Comparison of ENCODE assay signal across 8 cellular contexts in the genomic region with DNA sequence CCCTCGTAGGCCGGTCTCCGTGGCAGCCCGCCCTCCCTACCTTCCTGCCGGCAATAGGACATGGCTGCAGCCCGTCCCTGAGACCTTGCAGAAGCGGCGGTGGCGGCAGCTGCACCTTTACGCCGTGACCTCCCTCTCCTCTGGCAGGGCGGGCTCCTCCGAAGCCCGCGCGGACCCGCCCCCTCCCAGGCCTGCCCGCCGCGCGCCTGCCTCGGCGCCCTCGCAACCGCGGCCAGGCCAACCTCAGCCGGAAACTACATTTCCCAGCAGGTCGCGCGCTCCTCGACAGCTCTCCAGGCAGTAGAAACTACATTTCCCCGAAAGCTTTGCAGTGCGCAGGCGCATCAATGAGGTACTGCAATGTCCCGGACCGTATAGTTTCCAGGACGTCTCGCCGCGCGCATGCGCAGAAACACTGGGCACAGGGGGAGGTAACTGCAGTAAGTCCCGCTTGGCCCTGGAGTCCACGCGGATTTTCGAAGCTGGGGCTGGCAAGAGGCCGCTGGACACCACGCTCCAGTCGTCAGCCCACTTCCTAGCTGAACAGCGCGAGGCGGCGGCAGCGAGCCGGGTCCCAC. TPM values are rescaled to one million over a fixed set of nuclear protein-coding genes. Genes with fewer than 3 reads are reported as not detected.
A peak's percentile ranks its signal among the peaks of the same experiment; 100 is the strongest.
DNase-seq lines count a peak whose midpoint lies in the region; ATAC-seq and TF ChIP-seq lines count a peak whose summit lies in the region.

A gene (minus strand): TSS at position 256 of the 578 bp plus-strand sequence. CDS start 194 bp downstream, at position 62.
A gene with protein sequence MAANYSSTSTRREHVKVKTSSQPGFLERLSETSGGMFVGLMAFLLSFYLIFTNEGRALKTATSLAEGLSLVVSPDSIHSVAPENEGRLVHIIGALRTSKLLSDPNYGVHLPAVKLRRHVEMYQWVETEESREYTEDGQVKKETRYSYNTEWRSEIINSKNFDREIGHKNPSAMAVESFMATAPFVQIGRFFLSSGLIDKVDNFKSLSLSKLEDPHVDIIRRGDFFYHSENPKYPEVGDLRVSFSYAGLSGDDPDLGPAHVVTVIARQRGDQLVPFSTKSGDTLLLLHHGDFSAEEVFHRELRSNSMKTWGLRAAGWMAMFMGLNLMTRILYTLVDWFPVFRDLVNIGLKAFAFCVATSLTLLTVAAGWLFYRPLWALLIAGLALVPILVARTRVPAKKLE (plus strand): TSS at position 438 of the 578 bp plus-strand sequence. CDS start 142 bp downstream, outside the sequence.

- no peaks in the 10 kb centered on the region for H3K27me3 Mint-ChIP-seq in activated T-cell treated with anti-CD3 and anti-CD28 coated beads, Interleukin-2, amount 50 U/mL, for 4 hours (ENCODE audit: low read depth)

- ATAC-seq in GM21717 (IDR thresholded peaks at IDR 0.05; ENCODE audit: unreplicated experiment) (peak; percentile 86), esophagus mucosa (peak; percentile 86)
- ATAC-seq in activated T-cell treated with anti-CD3 and anti-CD28 coated beads, Interleukin-2, amount 50 U/mL, for 4 hours = peak; percentile 88 to 91

- peak within 1 kb of the TSS; percentile 94 for H3K27ac ChIP-seq in muscle layer of duodenum (ENCODE audit: low read length)

- peak within 1 kb of the TSS; percentile 97 for H3K4me3 Mint-ChIP-seq in activated T-cell treated with anti-CD3 and anti-CD28 coated beads, Interleukin-2, amount 50 U/mL, for 4 hours

- H3K4me1 Mint-ChIP-seq in activated T-cell treated with anti-CD3 and anti-CD28 coated beads, Interleukin-2, amount 50 U/mL, for 4 hours (ENCODE audit: low read depth) = peaks cover 56% of the 10 kb centered on the region

- peaks cover 18 to 22% of the 10 kb centered on the region in 2 donors for H3K36me3 ChIP-seq in muscle layer of duodenum (ENCODE audit: control insufficient read depth in 1 of 2, insufficient read depth in 2 of 2, low read length in 2 of 2)

- no peaks in the 10 kb centered on the region for H3K27me3 ChIP-seq in muscle layer of duodenum (ENCODE audit: low read depth, low read length)

- H3K9me3 ChIP-seq in muscle layer of duodenum (ENCODE audit: control insufficient read depth in 1 of 2, low read length in 2 of 2) = no peaks in the 10 kb centered on the region

- in situ Hi-C loops in KBM-7 (cut with MboI; ENCODE audit: low pct_unique_long_range_greater_than_20kb, low sequenced_read_pairs) = no loop called here

- peak within 1 kb of the TSS; percentile 88 to 89 for H3K4me3 ChIP-seq in muscle layer of duodenum (ENCODE audit: low read depth in 1 of 2, low read length in 2 of 2)

- peaks cover 45% of the 10 kb centered on the region for H3K36me3 Mint-ChIP-seq in activated T-cell treated with anti-CD3 and anti-CD28 coated beads, Interleukin-2, amount 50 U/mL, for 4 hours (ENCODE audit: insufficient read depth)

- peaks cover 18 to 35% of the 10 kb centered on the region in 2 donors for H3K4me1 ChIP-seq in muscle layer of duodenum (ENCODE audit: control insufficient read depth in 1 of 2, insufficient read depth in 2 of 2, low read length in 2 of 2)

- H3K9me3 Mint-ChIP-seq in activated T-cell treated with anti-CD3 and anti-CD28 coated beads, Interleukin-2, amount 50 U/mL, for 4 hours = no peaks in the 10 kb centered on the region

- DNase-seq in DMS153 treated with DMSO at 0.1 percent for 48 hours (lab: John Stamatoyannopoulos, UW; ENCODE audit: unreplicated experiment) (peak; percentile 73), KBM-7 (peak; percentile 97)
- peak; percentile 97 for DNase-seq in activated T-cell treated with anti-CD3 and anti-CD28 coated beads, Interleukin-2, amount 50 U/mL, for 4 hours
- peak; percentile 99 for DNase-seq in stimulated activated CD8-positive, alpha-beta memory T cell treated with anti-CD3 and anti-CD28 coated beads, Interleukin-7, amount 100 ng/mL, for 4 hours (ENCODE audit: low read depth in 2 of 2)

TF ChIP-seq in PFSK-1, 5 proteins besides CTCF, POLR2A, EP300 and RAD21:
- peak; percentile 39; the same call in 1 of the 2 replicates for TF ChIP-seq TAF1 (IDR thresholded peaks at IDR 0.05; ENCODE audit: borderline replicate concordance, insufficient read depth, low read length)
- TF ChIP-seq, protein P1, sequence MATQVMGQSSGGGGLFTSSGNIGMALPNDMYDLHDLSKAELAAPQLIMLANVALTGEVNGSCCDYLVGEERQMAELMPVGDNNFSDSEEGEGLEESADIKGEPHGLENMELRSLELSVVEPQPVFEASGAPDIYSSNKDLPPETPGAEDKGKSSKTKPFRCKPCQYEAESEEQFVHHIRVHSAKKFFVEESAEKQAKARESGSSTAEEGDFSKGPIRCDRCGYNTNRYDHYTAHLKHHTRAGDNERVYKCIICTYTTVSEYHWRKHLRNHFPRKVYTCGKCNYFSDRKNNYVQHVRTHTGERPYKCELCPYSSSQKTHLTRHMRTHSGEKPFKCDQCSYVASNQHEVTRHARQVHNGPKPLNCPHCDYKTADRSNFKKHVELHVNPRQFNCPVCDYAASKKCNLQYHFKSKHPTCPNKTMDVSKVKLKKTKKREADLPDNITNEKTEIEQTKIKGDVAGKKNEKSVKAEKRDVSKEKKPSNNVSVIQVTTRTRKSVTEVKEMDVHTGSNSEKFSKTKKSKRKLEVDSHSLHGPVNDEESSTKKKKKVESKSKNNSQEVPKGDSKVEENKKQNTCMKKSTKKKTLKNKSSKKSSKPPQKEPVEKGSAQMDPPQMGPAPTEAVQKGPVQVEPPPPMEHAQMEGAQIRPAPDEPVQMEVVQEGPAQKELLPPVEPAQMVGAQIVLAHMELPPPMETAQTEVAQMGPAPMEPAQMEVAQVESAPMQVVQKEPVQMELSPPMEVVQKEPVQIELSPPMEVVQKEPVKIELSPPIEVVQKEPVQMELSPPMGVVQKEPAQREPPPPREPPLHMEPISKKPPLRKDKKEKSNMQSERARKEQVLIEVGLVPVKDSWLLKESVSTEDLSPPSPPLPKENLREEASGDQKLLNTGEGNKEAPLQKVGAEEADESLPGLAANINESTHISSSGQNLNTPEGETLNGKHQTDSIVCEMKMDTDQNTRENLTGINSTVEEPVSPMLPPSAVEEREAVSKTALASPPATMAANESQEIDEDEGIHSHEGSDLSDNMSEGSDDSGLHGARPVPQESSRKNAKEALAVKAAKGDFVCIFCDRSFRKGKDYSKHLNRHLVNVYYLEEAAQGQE (IDR thresholded peaks at IDR 0.05; ENCODE audit: insufficient read depth in 1 of 2, low read depth in 2 of 2, low read length in 2 of 2) = no peak
- peak; percentile 54 for TF ChIP-seq POLR2AphosphoS5 (IDR thresholded peaks at IDR 0.05; ENCODE audit: low read depth, low read length)
- no peak for TF ChIP-seq SIN3A (IDR thresholded peaks at IDR 0.05; ENCODE audit: borderline replicate concordance, insufficient read depth, low read length)
- TF ChIP-seq FOXP2 (optimal IDR thresholded peaks at IDR 0.05; ENCODE audit: borderline replicate concordance, extremely low read depth, extremely low read length, insufficient read depth) = no peak

RNA-seq across cellular contexts. Expression of the first gene that starts in this region (rescaled TPM):
- polyA plus RNA-seq in PFSK-1 (2012; ENCODE audit: insufficient read length, low read depth) = 24.1 TPM
- total RNA-seq in activated T-cell treated with anti-CD3 and anti-CD28 coated beads, Interleukin-2, amount 50 U/mL, for 4 hours = 10 to 100 TPM; 18.6 to 25.4 (median 24.2) TPM
- 13.0 TPM for total RNA-seq in esophagus mucosa

RNA-seq across cellular contexts. Expression of the second gene that starts in this region (rescaled TPM):
- polyA plus RNA-seq in PFSK-1 (2012; ENCODE audit: insufficient read length, low read depth) = 52.2 TPM
- total RNA-seq in activated T-cell treated with anti-CD3 and anti-CD28 coated beads, Interleukin-2, amount 50 U/mL, for 4 hours = 10 to 100 TPM; 40.3 to 48.4 (median 45.1) TPM
- 55.7 TPM for total RNA-seq in esophagus mucosa

Comparison
In these comparisons a context has a peak if more than half of its experiments do, and no peak if none do; other contexts are left out.
1. Peak in every context shown above with its lines: DNase-seq, ATAC-seq, H3K4me3 ChIP-seq and H3K27ac ChIP-seq.